ENCODE assay signal across 13 cellular contexts in the genomic region with DNA sequence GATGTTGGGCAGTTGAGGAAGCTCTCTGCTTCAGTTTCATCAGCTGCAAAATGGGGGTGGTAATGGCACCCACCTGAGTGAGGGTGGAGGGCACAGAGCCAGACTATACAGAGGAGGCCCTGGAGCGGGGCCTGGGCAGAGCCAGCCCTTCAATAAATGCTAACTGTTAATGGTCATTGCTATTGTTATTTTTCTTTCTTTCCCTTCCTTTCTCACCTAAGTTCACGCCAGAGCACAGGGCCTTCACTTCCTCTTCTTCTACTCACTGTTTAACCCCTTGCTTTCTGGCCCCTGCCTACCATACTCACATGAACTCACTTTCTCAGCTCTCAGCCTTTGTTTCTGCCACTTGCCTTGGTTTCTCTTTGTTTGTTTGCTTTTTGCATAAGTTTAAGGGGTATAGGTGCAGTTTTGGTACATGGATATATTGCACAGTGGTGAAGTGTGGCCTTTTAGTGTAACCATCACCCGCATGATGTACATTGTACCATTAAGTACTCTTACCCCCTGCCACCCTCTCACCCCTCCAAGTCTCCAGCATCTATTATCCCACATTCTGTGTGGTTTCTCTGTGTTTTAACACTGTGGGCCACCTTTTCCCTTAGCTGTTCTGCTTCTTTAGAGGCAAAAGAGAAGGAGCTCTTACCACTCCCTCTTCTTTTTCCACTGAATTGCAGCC. TPM values are rescaled to one million over a fixed set of nuclear protein-coding genes. Genes with fewer than 3 reads are reported as not detected.
DNase-seq lines count a peak whose midpoint lies in the region; ATAC-seq and TF ChIP-seq lines count a peak whose summit lies in the region.
"Had no signal": no experiment of that assay in that cellular context is flagged by ENCODE, and none has a peak within 500 bp of the region (broad histone marks: within the 10 kb centered on the region; RNA-seq: fewer than 3 reads in every experiment).

No MANE protein-coding gene starts in this region.

- POLR2A ChIA-PET in OCI-LY7 (lab: Charles Lee): interaction anchor here (0.6 to 1.0 kb wide), 2 partner anchors 18 to 38 kb away, joined by 3 to 4 read pairs; no protein-coding TSS in a partner anchor

- ATAC-seq in GM19324 (IDR thresholded peaks at IDR 0.05; ENCODE audit: low FRiP score, unreplicated experiment) (peak; percentile 56), HG03103 (IDR thresholded peaks at IDR 0.05; ENCODE audit: low read depth, unreplicated experiment) (peak; percentile 85), GM18858 (IDR thresholded peaks at IDR 0.05; ENCODE audit: unreplicated experiment) (no peak), HG02610 (IDR thresholded peaks at IDR 0.05; ENCODE audit: unreplicated experiment) (no peak)
- ATAC-seq: body of pancreas had no signal

- no peak overlapping the region for H3K4me3 ChIP-seq in OCI-LY7 (ENCODE audit: low read depth, low read length, poor library complexity, severe bottlenecking)
- no peak overlapping the region for H3K4me3 ChIP-seq in thyroid gland (replicated peaks in 1 of 3)
- H3K4me3 ChIP-seq: body of pancreas, thoracic aorta had no signal

- H3K9me2 ChIP-seq in OCI-LY7 (ENCODE audit: insufficient read depth, low read length): no peaks in the 10 kb centered on the region

- H3K79me2 ChIP-seq in OCI-LY7 (ENCODE audit: insufficient read depth, low read depth, low read length): no peaks in the 10 kb centered on the region

- peak overlapping the region; percentile 83 for H2AFZ ChIP-seq in OCI-LY7 (ENCODE audit: low read length)

- BruUV-seq in OCI-LY7 (replicated peaks; lab: Mats Ljungman, UMichigan): no TSS peak

- no peaks in the 10 kb centered on the region for H3K27me3 ChIP-seq in thyroid gland
- H3K27me3 ChIP-seq: body of pancreas had no signal

- no peaks in the 10 kb centered on the region for H4K20me1 ChIP-seq in OCI-LY7 (ENCODE audit: insufficient read depth, low read length)

- DNase-seq in OCI-LY7 (ENCODE audit: low spot score): peak; percentile 43
- DNase-seq in thyroid gland: no peak
- DNase-seq in cerebellum (ENCODE audit: low spot score): no peak
- DNase-seq: activated CD4-positive, alpha-beta T cell treated with anti-CD3 and anti-CD28 coated beads for 48 hours; body of pancreas; COR-L47; effector memory CD4-positive, alpha-beta T cell; NCI-H1694 treated with DMSO at 0.1 percent for 48 hours had no signal

- CTCF ChIA-PET in OCI-LY7 (lab: Charles Lee; ENCODE audit: unreplicated experiment): no interaction called here

- intact Hi-C loops in OCI-LY7 (cut with micrococcal nuclease; ENCODE audit: unreplicated experiment) (no loop called here), thyroid gland (cut with DNase I) (loop anchor here (10.0 kb wide), 1 partner anchor 45 kb away; no protein-coding TSS in a partner anchor)

- H3K36me3 ChIP-seq in OCI-LY7 (ENCODE audit: insufficient read depth, low read length) (no peaks in the 10 kb centered on the region), thyroid gland (no peaks in the 10 kb centered on the region)
- H3K36me3 ChIP-seq: thoracic aorta had no signal

- H3K4me1 ChIP-seq in OCI-LY7 (ENCODE audit: insufficient read depth, low read length, poor library complexity, severe bottlenecking) (peaks cover 11% of the 10 kb centered on the region), thyroid gland (peaks cover 9 to 13% of the 10 kb centered on the region in 2 donors)
- H3K4me1 ChIP-seq: body of pancreas had no signal

- no peaks in the 10 kb centered on the region for H3K9me3 ChIP-seq in OCI-LY7 (ENCODE audit: low read length)
- H3K9me3 ChIP-seq in thyroid gland: no peaks in the 10 kb centered on the region
- H3K9me3 ChIP-seq: body of pancreas, thoracic aorta had no signal

- TF ChIP-seq POLR2A in thyroid gland (IDR thresholded peaks at IDR 0.05): no peak

- H3K27ac ChIP-seq in OCI-LY7 (ENCODE audit: low read depth, low read length, poor library complexity, severe bottlenecking) (no peak overlapping the region), thyroid gland (peak overlapping the region in 2 of 3 donors; percentile 65 to 66)
- H3K27ac ChIP-seq: body of pancreas, thoracic aorta had no signal

- no peak for TF ChIP-seq CTCF in OCI-LY7 (conservative IDR thresholded peaks at IDR 0.05; ENCODE audit: low read length)
- TF ChIP-seq CTCF in thyroid gland (IDR thresholded peaks at IDR 0.05): no peak

- 71 to 85% methylated on average over 3 of the region's 3 CpGs for WGBS in thyroid gland, 2 donors

- H3K4me2 ChIP-seq in OCI-LY7 (ENCODE audit: low read length): peak overlapping the region; percentile 57; the same call in 1 of the 2 replicates

RNA-seq across cellular contexts. Expression of a gene that starts 7.5 kb away (rescaled TPM):
- total RNA-seq in OCI-LY7 (2014; rRNA removed; shearing (Covaris generic)): 3.4 and 4.4 TPM in 2 replicates
- total RNA-seq in OCI-LY7 (2022) (5.5 and 7.1 TPM in 2 replicates), thyroid gland (10 to 100 TPM; 48.0 to 91.3 (median 57.1) TPM), cerebellum (7.6 TPM)

Comparison
In these comparisons a context has a peak if more than half of its experiments do, and no peak if none do; other contexts are left out.
1. ATAC-seq: peak in GM19324 (single experiment) and HG03103 (single experiment); none in GM18858 (single experiment) and HG02610 (single experiment).